Comparison of ENCODE assay signal across 14 cellular contexts in genomic region chr4:40916218-40916555, GRCh38.
DNase-seq lines count a peak whose midpoint lies in the region; ATAC-seq and TF ChIP-seq lines count a peak whose summit lies in the region.
"Had no signal": no experiment of that assay in that cellular context is flagged by ENCODE, and none has a peak within 500 bp of the region (broad histone marks: within the 10 kb centered on the region; RNA-seq: fewer than 3 reads in every experiment).

No MANE protein-coding gene starts in this region.

- H3K9me3 Mint-ChIP-seq in nephron = peaks cover 7% of the 10 kb centered on the region
- H3K9me3 Mint-ChIP-seq: activated CD8-positive, alpha-beta T cell treated with anti-CD3 and anti-CD28 coated beads for 36 hours; CD4-positive, alpha-beta T cell; stimulated activated naive B cell treated with anti-CD40 and anti-IgM and Interleukin-4, amounts not matched to agents 10 μg/mL and 1 μg/mL and 100 μg/mL, for 72 hours had no signal

- peaks cover 10% of the 10 kb centered on the region for H3K27me3 Mint-ChIP-seq in nephron (ENCODE audit: low read depth)
- H3K27me3 Mint-ChIP-seq: activated CD8-positive, alpha-beta T cell treated with anti-CD3 and anti-CD28 coated beads for 36 hours; CD4-positive, alpha-beta T cell had no signal

- peaks cover 7% of the 10 kb centered on the region; the same call in 1 of the 2 replicates for H3K9me3 ChIP-seq in BLaER1
- no peaks in the 10 kb centered on the region for H3K9me3 ChIP-seq in SK-N-SH

- no peak for ATAC-seq in GM21526 (IDR thresholded peaks at IDR 0.05; ENCODE audit: low FRiP score, unreplicated experiment)
- ATAC-seq: Panc1 had no signal

- 0 out of 2 replicates have a peak overlapping the region, but pooled peaks have one; percentile 21 for H3K27ac ChIP-seq in BLaER1
- peak overlapping the region; percentile 45 to 67; a peak in 3 of 4 replicates for H3K27ac ChIP-seq in SK-N-SH (ENCODE audit: low read depth in 2 of 2, low read length in 1 of 2)

- H3K9me2 ChIP-seq in SK-N-SH = no peaks in the 10 kb centered on the region

- H3F3A ChIP-seq in SK-N-SH (replicated peaks; ENCODE audit: insufficient read depth) = peaks cover 15% of the 10 kb centered on the region

- WGBS in SK-N-SH (ENCODE audit: low lambda C conversion rate) = 34% methylated on average over 2 of the region's 2 CpGs

- DNase-seq in SK-N-SH (no peak), fibroblast of mammary gland (ENCODE audit: low read depth) (peak; percentile 93), HK-2 (ENCODE audit: unreplicated experiment) (no peak), DMS114 treated with DMSO at 0.1 percent for 48 hours (lab: John Stamatoyannopoulos, UW; ENCODE audit: unreplicated experiment) (no peak), epidermal melanocyte (ENCODE audit: insufficient read length, low spot score) (no peak)

- no peak for TF ChIP-seq RAD21 in SK-N-SH (IDR thresholded peaks at IDR 0.05; ENCODE audit: low read length)

- CTCF ChIA-PET in SK-N-SH (lab: Yijun Ruan, JAX) = interaction anchor here (1.3 to 14.0 kb wide), 3 partner anchors 9 to 75 kb away, joined by 4 to 192 read pairs (median 8); no protein-coding TSS in a partner anchor

- H3K79me2 ChIP-seq in SK-N-SH (ENCODE audit: insufficient read depth) = no peaks in the 10 kb centered on the region; the same call in 1 of the 2 replicates

- H3K4me3 Mint-ChIP-seq in nephron = no peak overlapping the region
- H3K4me3 Mint-ChIP-seq: activated CD8-positive, alpha-beta T cell treated with anti-CD3 and anti-CD28 coated beads for 36 hours; activated naive CD4-positive, alpha-beta T cell treated with anti-CD3 and anti-CD28 coated beads for 36 hours; CD4-positive, alpha-beta T cell; memory B cell; stimulated activated naive B cell treated with anti-CD40 and anti-IgM and Interleukin-4, amounts not matched to agents 10 μg/mL and 1 μg/mL and 100 μg/mL, for 72 hours had no signal

- H3K27me3 ChIP-seq in BLaER1 (no peaks in the 10 kb centered on the region), SK-N-SH (ENCODE audit: insufficient read depth) (no peaks in the 10 kb centered on the region)

- TF ChIP-seq CTCF in SK-N-SH (IDR thresholded peaks at IDR 0.05) (no peak), fibroblast of mammary gland (conservative IDR thresholded peaks at IDR 0.05; ENCODE audit: control insufficient read depth, insufficient read depth, low read depth, low read length) (no peak), nephron (IDR thresholded peaks at IDR 0.05; ENCODE audit: unreplicated experiment in 3 of 3) (no peak)

- no peak overlapping the region for H3K4me3 ChIP-seq in BLaER1
- no peak overlapping the region for H3K4me3 ChIP-seq in SK-N-SH (ENCODE audit: low read depth in 2 of 2, low read length in 1 of 2)
- H3K4me3 ChIP-seq in fibroblast of mammary gland (ENCODE audit: control insufficient read depth, low read depth, low read length) = no peak overlapping the region

- peak overlapping the region; percentile 78 to 93 (median 78) for H3K27ac Mint-ChIP-seq in nephron
- H3K27ac Mint-ChIP-seq: activated CD8-positive, alpha-beta T cell treated with anti-CD3 and anti-CD28 coated beads for 36 hours; activated naive CD4-positive, alpha-beta T cell treated with anti-CD3 and anti-CD28 coated beads for 36 hours; CD4-positive, alpha-beta T cell; memory B cell; stimulated activated naive B cell treated with anti-CD40 and anti-IgM and Interleukin-4, amounts not matched to agents 10 μg/mL and 1 μg/mL and 100 μg/mL, for 72 hours had no signal

- H2AFZ ChIP-seq in SK-N-SH (ENCODE audit: low read depth) = no peak overlapping the region

- peaks cover 17% of the 10 kb centered on the region for H3K36me3 Mint-ChIP-seq in nephron (ENCODE audit: low read depth)
- H3K36me3 Mint-ChIP-seq: memory B cell had no signal

- H3K9ac ChIP-seq in BLaER1 (no peak overlapping the region), SK-N-SH (no peak overlapping the region)

- H3K4me1 ChIP-seq in BLaER1 (peaks cover 28% of the 10 kb centered on the region), SK-N-SH (ENCODE audit: control insufficient read depth in 1 of 2, insufficient read depth in 2 of 2, low read depth in 1 of 2, low read length in 1 of 2) (peaks cover 13 to 33% of the 10 kb centered on the region in 2 experiments)

- H4K20me1 ChIP-seq in BLaER1 = no peaks in the 10 kb centered on the region
- H4K20me1 ChIP-seq in SK-N-SH (ENCODE audit: insufficient read depth) = no peaks in the 10 kb centered on the region

- H3K4me2 ChIP-seq in BLaER1 = peak overlapping the region; percentile 45
- peak overlapping the region; percentile 39 for H3K4me2 ChIP-seq in SK-N-SH

- peaks cover 28% of the 10 kb centered on the region for H3K4me1 Mint-ChIP-seq in nephron
- H3K4me1 Mint-ChIP-seq: memory B cell had no signal

- POLR2A ChIA-PET in SK-N-SH (lab: Yijun Ruan, JAX) = no interaction called here

- H3K36me3 ChIP-seq in BLaER1 (no peaks in the 10 kb centered on the region), SK-N-SH (replicated peaks in 1 of 2; ENCODE audit: control insufficient read depth in 1 of 2, insufficient read depth in 2 of 2, low read length in 1 of 2) (peaks cover 3 to 14% of the 10 kb centered on the region in 2 experiments)

- TF ChIP-seq EP300 in SK-N-SH (IDR thresholded peaks at IDR 0.05; ENCODE audit: borderline replicate concordance in 1 of 2, low read depth in 1 of 2, low read length in 1 of 2) = peak in 1 of 2 experiments; percentile 3; a peak in 1 of 4 replicates

TF ChIP-seq in SK-N-SH, 30 proteins besides CTCF, POLR2A, EP300 and RAD21:
- TF ChIP-seq EZH2phosphoT487 (IDR thresholded peaks at IDR 0.05; ENCODE audit: borderline replicate concordance, low read depth) (no peak), MEF2A (IDR thresholded peaks at IDR 0.05; ENCODE audit: borderline replicate concordance, low read depth) (peak; percentile 55; the same call in 1 of the 2 replicates), MAX (IDR thresholded peaks at IDR 0.05; ENCODE audit: low read depth) (peak; percentile 47; the same call in 1 of the 2 replicates)
